20 cellular contexts compared by ENCODE assay signal in the genomic region with DNA sequence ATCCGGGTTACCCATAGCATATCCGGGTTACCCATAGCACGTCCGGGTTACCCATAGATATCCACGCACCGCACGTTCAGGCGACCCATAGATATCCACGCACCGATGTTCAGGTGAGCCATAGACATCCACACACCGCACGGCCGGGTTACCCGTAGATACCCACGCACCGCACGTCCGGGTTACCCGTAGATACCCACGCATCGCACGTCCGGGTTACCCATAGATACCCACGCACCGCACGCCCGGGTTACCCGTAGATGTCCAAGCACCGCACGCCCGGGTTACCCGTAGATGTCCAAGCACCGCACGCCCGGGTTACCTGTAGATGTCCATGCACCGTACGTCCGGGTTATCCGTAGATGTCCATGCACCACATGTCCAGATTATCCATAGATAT.
DNase-seq lines count a peak whose midpoint lies in the region; ATAC-seq, FAIRE-seq and TF ChIP-seq lines count a peak whose summit lies in the region.
"Had no signal": no experiment of that assay in that cellular context is flagged by ENCODE, and none has a peak within 500 bp of the region (broad histone marks: within the 10 kb centered on the region; RNA-seq: fewer than 3 reads in every experiment).

No MANE protein-coding gene starts in this region.

- no peaks in the 10 kb centered on the region for H3K4me1 ChIP-seq in right cardiac atrium (ENCODE audit: control insufficient read depth, insufficient read depth, low read length)
- H3K4me1 ChIP-seq in left ventricle myocardium inferior = no peaks in the 10 kb centered on the region
- H3K4me1 ChIP-seq in RWPE2 (ENCODE audit: insufficient read depth, poor library complexity, severe bottlenecking) = no peaks in the 10 kb centered on the region
- no peaks in the 10 kb centered on the region for H3K4me1 ChIP-seq in kidney (ENCODE audit: control insufficient read depth in 1 of 2, insufficient read depth in 1 of 2, low read depth in 1 of 2, low read length in 2 of 2)
- H3K4me1 ChIP-seq in testis = no peaks in the 10 kb centered on the region

- WGBS in right cardiac atrium = 94% methylated on average over 39 of the region's 39 CpGs
- 72 to 92% methylated on average over 37 to 39 of the region's 39 CpGs for WGBS in testis, 2 donors

- ATAC-seq in right cardiac atrium = no peak
- ATAC-seq in RWPE2 (ENCODE audit: low read depth) = no peak
- no peak for ATAC-seq in stimulated activated naive B cell treated with anti-CD40 and anti-IgM and Interleukin-4, amounts not matched to agents 10 μg/mL and 1 μg/mL and 100 μg/mL, for 72 hours (replicated peaks)
- ATAC-seq in HG02840 (IDR thresholded peaks at IDR 0.05; ENCODE audit: low FRiP score, unreplicated experiment) = no peak
- ATAC-seq: GM23338 had no signal

- H3K4me1 Mint-ChIP-seq in stimulated activated naive B cell treated with anti-CD40 and anti-IgM and Interleukin-4, amounts not matched to agents 10 μg/mL and 1 μg/mL and 100 μg/mL, for 72 hours = no peaks in the 10 kb centered on the region
- H3K4me1 Mint-ChIP-seq: CD4-positive, alpha-beta memory T cell had no signal

- FAIRE-seq in kidney (lab: Jason Lieb, UNC) = no peak
- FAIRE-seq: GM12891, GM18507, H54 had no signal

- H3K4me3 Mint-ChIP-seq in stimulated activated naive B cell treated with anti-CD40 and anti-IgM and Interleukin-4, amounts not matched to agents 10 μg/mL and 1 μg/mL and 100 μg/mL, for 72 hours = no peak overlapping the region
- H3K4me3 Mint-ChIP-seq: CD4-positive, alpha-beta memory T cell; GM23338 had no signal

- no peak overlapping the region for H3K27ac Mint-ChIP-seq in stimulated activated naive B cell treated with anti-CD40 and anti-IgM and Interleukin-4, amounts not matched to agents 10 μg/mL and 1 μg/mL and 100 μg/mL, for 72 hours
- H3K27ac Mint-ChIP-seq: CD4-positive, alpha-beta memory T cell; GM23338 had no signal

- no peaks in the 10 kb centered on the region for H3K36me3 Mint-ChIP-seq in stimulated activated naive B cell treated with anti-CD40 and anti-IgM and Interleukin-4, amounts not matched to agents 10 μg/mL and 1 μg/mL and 100 μg/mL, for 72 hours
- H3K36me3 Mint-ChIP-seq: CD4-positive, alpha-beta memory T cell had no signal

- TF ChIP-seq POLR2A in testis (IDR thresholded peaks at IDR 0.05) = no peak

- DNase-seq in right cardiac atrium (peak in 2 of 3 donors; percentile 30 to 32), left ventricle myocardium inferior (no peak), RWPE2 (ENCODE audit: low spot score) (peak; percentile 36), kidney (peak; percentile 58), testis (peak; percentile 61), H4 (ENCODE audit: low spot score) (no peak)
- DNase-seq in stimulated activated naive B cell treated with anti-CD40 and anti-IgM and Interleukin-4, amounts not matched to agents 10 μg/mL and 1 μg/mL and 100 μg/mL, for 72 hours = no peak
- DNase-seq: C1 segment of cervical spinal cord, Calu3, COR-L47, DMS53, DMS79 treated with DMSO at 0.1 percent for 48 hours, GF-D8 had no signal

- no peak overlapping the region for H3K4me3 ChIP-seq in right cardiac atrium (ENCODE audit: low read length)
- no peak overlapping the region for H3K4me3 ChIP-seq in left ventricle myocardium inferior
- no peak overlapping the region for H3K4me3 ChIP-seq in RWPE2 (ENCODE audit: severe bottlenecking)
- no peak overlapping the region for H3K4me3 ChIP-seq in kidney (ENCODE audit: low read length in 2 of 2)
- peak overlapping the region in 1 of 2 donors; percentile 11 for H3K4me3 ChIP-seq in testis
- H3K4me3 ChIP-seq: GM23338, HAP-1 had no signal

- no peak overlapping the region for H3K9ac ChIP-seq in kidney (ENCODE audit: low read length in 2 of 2)

- H3K36me3 ChIP-seq in left ventricle myocardium inferior = no peaks in the 10 kb centered on the region
- no peaks in the 10 kb centered on the region for H3K36me3 ChIP-seq in RWPE2 (ENCODE audit: low read depth)
- H3K36me3 ChIP-seq in kidney (ENCODE audit: control insufficient read depth in 1 of 2, insufficient read depth in 2 of 2, low read length in 2 of 2) = no peaks in the 10 kb centered on the region
- H3K36me3 ChIP-seq in testis (ENCODE audit: low read depth, missing control alignments) = no peaks in the 10 kb centered on the region
- H3K36me3 ChIP-seq: HAP-1 had no signal

- H3K27ac ChIP-seq in right cardiac atrium (ENCODE audit: low read length) (no peak overlapping the region), left ventricle myocardium inferior (replicated peaks) (no peak overlapping the region), RWPE2 (ENCODE audit: poor library complexity, severe bottlenecking) (no peak overlapping the region), kidney (ENCODE audit: low read depth in 2 of 2, low read length in 2 of 2) (no peak overlapping the region), testis (no peak overlapping the region)

- no peaks in the 10 kb centered on the region for H3K27me3 ChIP-seq in right cardiac atrium (ENCODE audit: control insufficient read depth, insufficient read depth)
- no peaks in the 10 kb centered on the region for H3K27me3 ChIP-seq in left ventricle myocardium inferior (ENCODE audit: low read depth)
- H3K27me3 ChIP-seq in RWPE2 (ENCODE audit: insufficient read depth, poor library complexity, severe bottlenecking) = no peaks in the 10 kb centered on the region
- H3K27me3 ChIP-seq in testis = no peaks in the 10 kb centered on the region

- no peaks in the 10 kb centered on the region for H3K9me3 Mint-ChIP-seq in stimulated activated naive B cell treated with anti-CD40 and anti-IgM and Interleukin-4, amounts not matched to agents 10 μg/mL and 1 μg/mL and 100 μg/mL, for 72 hours
- H3K9me3 Mint-ChIP-seq: GM23338 had no signal

- TF ChIP-seq CTCF in left ventricle myocardium inferior (IDR thresholded peaks at IDR 0.05; ENCODE audit: borderline replicate concordance) (no peak), RWPE2 (IDR thresholded peaks at IDR 0.05; ENCODE audit: poor library complexity, severe bottlenecking) (no peak), kidney (IDR thresholded peaks at IDR 0.05; ENCODE audit: borderline replicate concordance, extremely low read depth, insufficient read depth) (no peak), testis (IDR thresholded peaks at IDR 0.05) (no peak)

- no peaks in the 10 kb centered on the region for H3K27me3 Mint-ChIP-seq in stimulated activated naive B cell treated with anti-CD40 and anti-IgM and Interleukin-4, amounts not matched to agents 10 μg/mL and 1 μg/mL and 100 μg/mL, for 72 hours
- H3K27me3 Mint-ChIP-seq: CD4-positive, alpha-beta memory T cell had no signal

- no peaks in the 10 kb centered on the region for H3K9me3 ChIP-seq in right cardiac atrium (ENCODE audit: control insufficient read depth, low read length)
- H3K9me3 ChIP-seq in left ventricle myocardium inferior (replicated peaks) = no peaks in the 10 kb centered on the region
- no peaks in the 10 kb centered on the region for H3K9me3 ChIP-seq in RWPE2 (ENCODE audit: severe bottlenecking)
- no peaks in the 10 kb centered on the region for H3K9me3 ChIP-seq in kidney (ENCODE audit: control insufficient read depth in 1 of 2, low read length in 2 of 2)
- H3K9me3 ChIP-seq in testis = no peaks in the 10 kb centered on the region
- H3K9me3 ChIP-seq: HAP-1 had no signal

- intact Hi-C loops in right cardiac atrium (cut with DNase I) (no loop called here), left ventricle myocardium inferior (cut with micrococcal nuclease) (no loop called here), kidney (cut with DNase I) (no loop called here), testis (cut with DNase I; ENCODE audit: low total_unique reads) (no loop called here)

Comparison
In these comparisons a context has a peak if more than half of its experiments do, and no peak if none do; other contexts are left out.
1. DNase-seq: peak in right cardiac atrium (2 of 3), RWPE2 (single experiment), kidney (single experiment) and testis (single experiment); none in left ventricle myocardium inferior (single experiment), H4 (single experiment) and stimulated activated naive B cell treated with anti-CD40 and anti-IgM and Interleukin-4, amounts not matched to agents 10 μg/mL and 1 μg/mL and 100 μg/mL, for 72 hours (single experiment).